Comparison of ENCODE assay signal across 8 cellular contexts in genomic region chr14:39107624-39108023, GRCh38. TPM values are rescaled to one million over a fixed set of nuclear protein-coding genes. Genes with fewer than 3 reads are reported as not detected.
A peak's percentile ranks its signal among the peaks of the same experiment; 100 is the strongest.
DNase-seq lines count a peak whose midpoint lies in the region; ATAC-seq and TF ChIP-seq lines count a peak whose summit lies in the region.

No MANE protein-coding gene starts in this region.

- no peaks in the 10 kb centered on the region for H3K27me3 ChIP-seq in DND-41 (ENCODE audit: insufficient read depth, low read length, poor library complexity)
- no peaks in the 10 kb centered on the region for H3K27me3 ChIP-seq in GM23338 (ENCODE audit: insufficient read depth)

- no peak overlapping the region for H3K4me2 ChIP-seq in DND-41 (ENCODE audit: insufficient read depth, low read length)
- no peak overlapping the region for H3K4me2 ChIP-seq in GM23338

- H3K9ac ChIP-seq in DND-41 (ENCODE audit: low read depth, low read length): no peak overlapping the region

- CTCF ChIA-PET in activated naive CD4-positive, alpha-beta T cell treated with anti-CD3 and anti-CD28 coated beads for 36 hours (lab: Charles Lee): interaction anchor here (1.0 kb wide), 1 partner anchor 319 kb away, joined by 6 read pairs; no protein-coding TSS in a partner anchor

- H3K9me3 Mint-ChIP-seq in GM23338 (no peaks in the 10 kb centered on the region), osteocyte (ENCODE audit: unreplicated experiment) (no peaks in the 10 kb centered on the region)
- no peaks in the 10 kb centered on the region for H3K9me3 Mint-ChIP-seq in activated naive CD4-positive, alpha-beta T cell treated with anti-CD3 and anti-CD28 coated beads for 36 hours

- intact Hi-C loops in activated naive CD4-positive, alpha-beta T cell treated with anti-CD3 and anti-CD28 coated beads for 36 hours (cut with micrococcal nuclease): loop anchor here (1.0 kb wide), 5 partner anchors 122 to 362 kb away; partner anchors contain the start of gene FBXO33

- no peaks in the 10 kb centered on the region for H3K9me3 ChIP-seq in DND-41 (ENCODE audit: insufficient read depth, low read length, severe bottlenecking)

- H3K36me3 Mint-ChIP-seq in GM23338 (ENCODE audit: low read depth): no peaks in the 10 kb centered on the region
- no peaks in the 10 kb centered on the region for H3K36me3 Mint-ChIP-seq in osteocyte (ENCODE audit: unreplicated experiment)
- peaks cover 1% of the 10 kb centered on the region for H3K36me3 Mint-ChIP-seq in activated naive CD4-positive, alpha-beta T cell treated with anti-CD3 and anti-CD28 coated beads for 36 hours (ENCODE audit: low read depth)

- H3F3A ChIP-seq in GM23338 (replicated peaks; ENCODE audit: low read depth): no peaks in the 10 kb centered on the region; the same call in none of the 2 replicates

- H3K36me3 ChIP-seq in DND-41 (ENCODE audit: insufficient read depth, low read length): no peaks in the 10 kb centered on the region; the same call in 1 of the 2 replicates
- H3K36me3 ChIP-seq in GM23338 (ENCODE audit: insufficient read depth): no peaks in the 10 kb centered on the region

- peaks cover 13% of the 10 kb centered on the region for H3K4me1 ChIP-seq in DND-41 (ENCODE audit: insufficient read depth, low read length)
- no peaks in the 10 kb centered on the region; the same call in 1 of the 2 replicates for H3K4me1 ChIP-seq in GM23338 (ENCODE audit: insufficient read depth)

- H3K27ac Mint-ChIP-seq in GM23338: no peak overlapping the region
- no peak overlapping the region for H3K27ac Mint-ChIP-seq in osteocyte (ENCODE audit: unreplicated experiment)
- no peak overlapping the region for H3K27ac Mint-ChIP-seq in activated naive CD4-positive, alpha-beta T cell treated with anti-CD3 and anti-CD28 coated beads for 36 hours

- no peak overlapping the region for H3K27ac ChIP-seq in DND-41 (ENCODE audit: low read length)
- H3K27ac ChIP-seq in GM23338 (ENCODE audit: low read depth): no peak overlapping the region

- H3K4me3 ChIP-seq in DND-41 (ENCODE audit: low read depth in 1 of 2, low read length in 2 of 2): no peak overlapping the region
- H3K4me3 ChIP-seq in GM23338: no peak overlapping the region

- no peak overlapping the region for H3K4me3 Mint-ChIP-seq in GM23338
- H3K4me3 Mint-ChIP-seq in osteocyte (ENCODE audit: unreplicated experiment): no peak overlapping the region
- H3K4me3 Mint-ChIP-seq in activated naive CD4-positive, alpha-beta T cell treated with anti-CD3 and anti-CD28 coated beads for 36 hours: no peak overlapping the region

- H3K4me1 Mint-ChIP-seq in GM23338 (peaks cover 2% of the 10 kb centered on the region; the same call in 1 of the 3 replicates), osteocyte (ENCODE audit: unreplicated experiment) (peaks cover 11% of the 10 kb centered on the region)
- peaks cover 18% of the 10 kb centered on the region for H3K4me1 Mint-ChIP-seq in activated naive CD4-positive, alpha-beta T cell treated with anti-CD3 and anti-CD28 coated beads for 36 hours (ENCODE audit: low read depth)

- peaks cover 15% of the 10 kb centered on the region for H3K79me2 ChIP-seq in DND-41 (ENCODE audit: insufficient read depth, low read length)
- peaks cover under 1% of the 10 kb centered on the region for H3K79me2 ChIP-seq in GM23338 (replicated peaks; ENCODE audit: insufficient read depth)

- TF ChIP-seq CTCF in DND-41 (IDR thresholded peaks at IDR 0.05; ENCODE audit: borderline replicate concordance, extremely low read depth, low read length, poor library complexity, severe bottlenecking): peak; percentile 64
- peak; percentile 59 to 62 for TF ChIP-seq CTCF in GM23338 (conservative IDR thresholded peaks at IDR 0.05; ENCODE audit: low read depth in 2 of 2)
- TF ChIP-seq CTCF in osteocyte (IDR thresholded peaks at IDR 0.05): peak; percentile 72

- no peaks in the 10 kb centered on the region for H3K9me2 ChIP-seq in GM23338 (ENCODE audit: insufficient read depth)

- DNase-seq in DND-41 (no peak), GM23338 (ENCODE audit: low spot score) (peak; percentile 71), NCI-H2196 treated with DMSO at 0.1 percent for 48 hours (lab: John Stamatoyannopoulos, UW; ENCODE audit: unreplicated experiment) (peak; percentile 14), osteocyte (ENCODE audit: extremely low spot score, unreplicated experiment) (no peak), NCI-H187 (lab: John Stamatoyannopoulos, UW) (no peak)
- DNase-seq in central memory CD4-positive, alpha-beta T cell: peak; percentile 10
- DNase-seq in activated CD4-positive, CD25-positive, alpha-beta regulatory T cell (lab: John Stamatoyannopoulos, UW): no peak
- no peak for DNase-seq in activated naive CD4-positive, alpha-beta T cell treated with anti-CD3 and anti-CD28 coated beads for 36 hours

- no peak; the same call in 2 of the 3 replicates for ATAC-seq in DND-41 (ENCODE audit: insufficient read depth, low read depth)
- ATAC-seq in GM23338: no peak

- H2AFZ ChIP-seq in DND-41 (ENCODE audit: low read depth, low read length) (no peak overlapping the region), GM23338 (no peak overlapping the region)

- H3K27me3 Mint-ChIP-seq in GM23338 (ENCODE audit: insufficient read depth, low read depth, poor library complexity) (peaks cover 2% of the 10 kb centered on the region), osteocyte (ENCODE audit: unreplicated experiment) (no peaks in the 10 kb centered on the region)
- H3K27me3 Mint-ChIP-seq in activated naive CD4-positive, alpha-beta T cell treated with anti-CD3 and anti-CD28 coated beads for 36 hours (ENCODE audit: low read depth): no peaks in the 10 kb centered on the region

- H4K20me1 ChIP-seq in DND-41 (ENCODE audit: insufficient read depth, low read length) (no peaks in the 10 kb centered on the region), GM23338 (replicated peaks; ENCODE audit: insufficient read depth) (no peaks in the 10 kb centered on the region)

TF ChIP-seq in GM23338, 12 proteins besides CTCF, POLR2A, EP300 and RAD21 (continues in another document):
- TF ChIP-seq ETS1 (IDR thresholded peaks at IDR 0.05) (no peak), POLR2AphosphoS5 (IDR thresholded peaks at IDR 0.05; ENCODE audit: low read depth) (no peak), ZNF114 (CRISPR knock-in tag; IDR thresholded peaks at IDR 0.05) (no peak), STAT1 (IDR thresholded peaks at IDR 0.05; ENCODE audit: unreplicated experiment) (no peak), EZH2 (IDR thresholded peaks at IDR 0.05; ENCODE audit: low read depth, unreplicated experiment) (no peak), CREB1 (CRISPR knock-in tag; IDR thresholded peaks at IDR 0.05; ENCODE audit: low read depth) (no peak), NANOG (IDR thresholded peaks at IDR 0.05; ENCODE audit: borderline replicate concordance) (no peak), EZH2phosphoT487 (IDR thresholded peaks at IDR 0.05; ENCODE audit: unreplicated experiment) (no peak), ZNF331 (CRISPR knock-in tag; IDR thresholded peaks at IDR 0.05; ENCODE audit: low read depth) (no peak)
- TF ChIP-seq, protein P1, sequence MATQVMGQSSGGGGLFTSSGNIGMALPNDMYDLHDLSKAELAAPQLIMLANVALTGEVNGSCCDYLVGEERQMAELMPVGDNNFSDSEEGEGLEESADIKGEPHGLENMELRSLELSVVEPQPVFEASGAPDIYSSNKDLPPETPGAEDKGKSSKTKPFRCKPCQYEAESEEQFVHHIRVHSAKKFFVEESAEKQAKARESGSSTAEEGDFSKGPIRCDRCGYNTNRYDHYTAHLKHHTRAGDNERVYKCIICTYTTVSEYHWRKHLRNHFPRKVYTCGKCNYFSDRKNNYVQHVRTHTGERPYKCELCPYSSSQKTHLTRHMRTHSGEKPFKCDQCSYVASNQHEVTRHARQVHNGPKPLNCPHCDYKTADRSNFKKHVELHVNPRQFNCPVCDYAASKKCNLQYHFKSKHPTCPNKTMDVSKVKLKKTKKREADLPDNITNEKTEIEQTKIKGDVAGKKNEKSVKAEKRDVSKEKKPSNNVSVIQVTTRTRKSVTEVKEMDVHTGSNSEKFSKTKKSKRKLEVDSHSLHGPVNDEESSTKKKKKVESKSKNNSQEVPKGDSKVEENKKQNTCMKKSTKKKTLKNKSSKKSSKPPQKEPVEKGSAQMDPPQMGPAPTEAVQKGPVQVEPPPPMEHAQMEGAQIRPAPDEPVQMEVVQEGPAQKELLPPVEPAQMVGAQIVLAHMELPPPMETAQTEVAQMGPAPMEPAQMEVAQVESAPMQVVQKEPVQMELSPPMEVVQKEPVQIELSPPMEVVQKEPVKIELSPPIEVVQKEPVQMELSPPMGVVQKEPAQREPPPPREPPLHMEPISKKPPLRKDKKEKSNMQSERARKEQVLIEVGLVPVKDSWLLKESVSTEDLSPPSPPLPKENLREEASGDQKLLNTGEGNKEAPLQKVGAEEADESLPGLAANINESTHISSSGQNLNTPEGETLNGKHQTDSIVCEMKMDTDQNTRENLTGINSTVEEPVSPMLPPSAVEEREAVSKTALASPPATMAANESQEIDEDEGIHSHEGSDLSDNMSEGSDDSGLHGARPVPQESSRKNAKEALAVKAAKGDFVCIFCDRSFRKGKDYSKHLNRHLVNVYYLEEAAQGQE (IDR thresholded peaks at IDR 0.05; ENCODE audit: unreplicated experiment): no peak

RNA-seq across cellular contexts. Expression of gene SEC23A, which starts 4.6 kb away (rescaled TPM):
- 60.9 and 89.9 TPM in 2 replicates for total RNA-seq in GM23338 (2014; rRNA removed; shearing (Covaris generic))
- polyA plus RNA-seq in GM23338 (2016; fragmentation: Nextera tagmentation; extraction: Ambion mirVana): 19.8 and 22.7 TPM in 2 replicates
- 159 and 169 TPM in 2 replicates for total RNA-seq in osteocyte
- total RNA-seq in activated naive CD4-positive, alpha-beta T cell treated with anti-CD3 and anti-CD28 coated beads for 36 hours: 10 to 100 TPM; 40.2 to 48.0 TPM

RNA-seq across cellular contexts. Expression of gene GEMIN2, which starts 6.5 kb away (rescaled TPM):
- 47.8 and 61.6 TPM in 2 replicates for total RNA-seq in GM23338 (2014; rRNA removed; shearing (Covaris generic))
- 28.9 and 37.0 TPM in 2 replicates for polyA plus RNA-seq in GM23338 (2016; fragmentation: Nextera tagmentation; extraction: Ambion mirVana)
- total RNA-seq in osteocyte: 13.2 and 14.9 TPM in 2 replicates
- 10 to 100 TPM; 20.7 to 22.7 TPM for total RNA-seq in activated naive CD4-positive, alpha-beta T cell treated with anti-CD3 and anti-CD28 coated beads for 36 hours

Comparison
In these comparisons a context has a peak if more than half of its experiments do, and no peak if none do; other contexts are left out.
1. DNase-seq: peak in GM23338 (single experiment), NCI-H2196 treated with DMSO at 0.1 percent for 48 hours (single experiment) and central memory CD4-positive, alpha-beta T cell (single experiment); none in DND-41 (single experiment), osteocyte (single experiment), activated CD4-positive, CD25-positive, alpha-beta regulatory T cell (0 of 4), NCI-H187 (0 of 2) and activated naive CD4-positive, alpha-beta T cell treated with anti-CD3 and anti-CD28 coated beads for 36 hours (single experiment).
2. Peak in every context shown above with its lines, with median percentiles within 50 percentile points of each other: CTCF ChIP-seq.